Comparison of ENCODE assay signal across 13 cellular contexts in genomic region chr14:34766060-34766459, GRCh38. TPM values are rescaled to one million over a fixed set of nuclear protein-coding genes. Genes with fewer than 3 reads are reported as not detected.
A peak's percentile ranks its signal among the peaks of the same experiment; 100 is the strongest.
DNase-seq lines count a peak whose midpoint lies in the region; FAIRE-seq and TF ChIP-seq lines count a peak whose summit lies in the region.
"Had no signal": no experiment of that assay in that cellular context is flagged by ENCODE, and none has a peak within 500 bp of the region (broad histone marks: within the 10 kb centered on the region; RNA-seq: fewer than 3 reads in every experiment).

No MANE protein-coding gene starts in this region.

- FAIRE-seq in GM12892 (lab: Jason Lieb, UNC): peak; percentile 9

- TF ChIP-seq CTCF in 22Rv1 (IDR thresholded peaks at IDR 0.05) (peak; percentile 46), SK-N-SH (IDR thresholded peaks at IDR 0.05) (peak; percentile 43), hepatocyte (IDR thresholded peaks at IDR 0.05; ENCODE audit: poor library complexity) (peak; percentile 22), GM10266 (IDR thresholded peaks at IDR 0.05; ENCODE audit: control insufficient read depth, insufficient read depth, low read depth, missing control alignments) (no peak), dorsolateral prefrontal cortex (IDR thresholded peaks at IDR 0.05 in 54 of 56, conservative IDR thresholded peaks at IDR 0.05 in 2 of 56; ENCODE audit: low read depth in 1 of 56, partially characterized antibody in 56 of 56) (no peak)

- H3K9me3 ChIP-seq in SK-N-SH: no peaks in the 10 kb centered on the region
- H3K9me3 ChIP-seq in hepatocyte (ENCODE audit: low read depth): no peaks in the 10 kb centered on the region
- H3K9me3 ChIP-seq: upper lobe of right lung had no signal

- TF ChIP-seq RAD21 in SK-N-SH (IDR thresholded peaks at IDR 0.05; ENCODE audit: low read length): no peak

- no peak for TF ChIP-seq POLR2A in GM12892 (IDR thresholded peaks at IDR 0.05; ENCODE audit: low read depth, low read length)

- no peak for TF ChIP-seq EP300 in SK-N-SH (IDR thresholded peaks at IDR 0.05; ENCODE audit: borderline replicate concordance in 1 of 2, low read depth in 1 of 2, low read length in 1 of 2)

- no peak overlapping the region for H3K4me3 ChIP-seq in SK-N-SH (ENCODE audit: low read depth in 2 of 2, low read length in 1 of 2)
- H3K4me3 ChIP-seq in hepatocyte: no peak overlapping the region
- no peak overlapping the region for H3K4me3 ChIP-seq in dorsolateral prefrontal cortex
- H3K4me3 ChIP-seq: upper lobe of right lung had no signal

- H3K9ac ChIP-seq in SK-N-SH: no peak overlapping the region

- peaks cover 0 to 8% of the 10 kb centered on the region in 2 experiments; a peak in 2 of 4 replicates for H3K4me1 ChIP-seq in SK-N-SH (ENCODE audit: control insufficient read depth in 1 of 2, insufficient read depth in 2 of 2, low read depth in 1 of 2, low read length in 1 of 2)
- H3K4me1 ChIP-seq in hepatocyte (ENCODE audit: insufficient read depth): peaks cover 5% of the 10 kb centered on the region
- H3K4me1 ChIP-seq: upper lobe of right lung had no signal

- H3K79me2 ChIP-seq in SK-N-SH (ENCODE audit: insufficient read depth) (no peaks in the 10 kb centered on the region), hepatocyte (no peaks in the 10 kb centered on the region)

- H4K20me1 ChIP-seq in SK-N-SH (ENCODE audit: insufficient read depth): no peaks in the 10 kb centered on the region
- no peaks in the 10 kb centered on the region for H4K20me1 ChIP-seq in hepatocyte (ENCODE audit: insufficient read depth, poor library complexity, severe bottlenecking)

- H3K4me2 ChIP-seq in SK-N-SH (no peak overlapping the region; the same call in 1 of the 2 replicates), hepatocyte (no peak overlapping the region)

- CTCF ChIA-PET in SK-N-SH (lab: Yijun Ruan, JAX): interaction anchor here (1.1 kb wide), 2 partner anchors 50 to 54 kb away, joined by 3 read pairs; no protein-coding TSS in a partner anchor

- DNase-seq in GM12892 (ENCODE audit: insufficient read length): no peak
- no peak for DNase-seq in SK-N-SH
- DNase-seq in hepatocyte (ENCODE audit: low spot score): no peak
- no peak for DNase-seq in GM10266 (ENCODE audit: extremely low spot score)
- no peak for DNase-seq in caudate nucleus (lab: John Stamatoyannopoulos, UW)
- DNase-seq in dorsolateral prefrontal cortex: no peak
- DNase-seq in GDM1 (lab: John Stamatoyannopoulos, UW): no peak
- DNase-seq: activated CD4-positive, CD25-positive, alpha-beta regulatory T cell treated with anti-CD3 and anti-CD28 coated beads, Interleukin-2, amount 50 U/mL, for 72 hours; amygdala; midbrain; posterior cingulate gyrus; upper lobe of right lung had no signal

- H3K9me2 ChIP-seq in SK-N-SH (no peaks in the 10 kb centered on the region), hepatocyte (replicated peaks; ENCODE audit: insufficient read depth) (no peaks in the 10 kb centered on the region)

- H3K36me3 ChIP-seq in SK-N-SH (replicated peaks in 1 of 2; ENCODE audit: control insufficient read depth in 1 of 2, insufficient read depth in 2 of 2, low read length in 1 of 2) (peaks cover 50 to 71% of the 10 kb centered on the region in 2 experiments), hepatocyte (replicated peaks; ENCODE audit: insufficient read depth, low read depth) (no peaks in the 10 kb centered on the region)

- intact Hi-C loops in dorsolateral prefrontal cortex (cut with DNase I): no loop called here

- H2AFZ ChIP-seq in SK-N-SH (ENCODE audit: low read depth) (no peak overlapping the region), hepatocyte (no peak overlapping the region)

- peaks cover 14% of the 10 kb centered on the region for H3F3A ChIP-seq in SK-N-SH (replicated peaks; ENCODE audit: insufficient read depth)

- no peaks in the 10 kb centered on the region for H3K27me3 ChIP-seq in SK-N-SH (ENCODE audit: insufficient read depth)
- no peaks in the 10 kb centered on the region for H3K27me3 ChIP-seq in hepatocyte
- no peaks in the 10 kb centered on the region for H3K27me3 ChIP-seq in dorsolateral prefrontal cortex
- H3K27me3 ChIP-seq: upper lobe of right lung had no signal

- H3K27ac ChIP-seq in 22Rv1: no peak overlapping the region
- H3K27ac ChIP-seq in SK-N-SH (ENCODE audit: low read depth in 2 of 2, low read length in 1 of 2): peak overlapping the region; percentile 48 to 53; a peak in 3 of 4 replicates
- H3K27ac ChIP-seq in hepatocyte: no peak overlapping the region
- no peak overlapping the region for H3K27ac ChIP-seq in caudate nucleus (ENCODE audit: low read depth, low read length)
- no peak overlapping the region for H3K27ac ChIP-seq in dorsolateral prefrontal cortex
- H3K27ac ChIP-seq: upper lobe of right lung had no signal

- POLR2A ChIA-PET in SK-N-SH (lab: Yijun Ruan, JAX): no interaction called here

- WGBS in SK-N-SH (ENCODE audit: low lambda C conversion rate): 85% methylated on average over 3 of the region's 3 CpGs
- WGBS in hepatocyte (ENCODE audit: low lambda C conversion rate, missing lambda C conversion rate): 77% methylated on average over 3 of the region's 3 CpGs

TF ChIP-seq in SK-N-SH, 30 proteins besides CTCF, POLR2A, EP300 and RAD21:
- TF ChIP-seq NRF1 (IDR thresholded peaks at IDR 0.05; ENCODE audit: low read depth, low read length) (no peak), MXI1 (IDR thresholded peaks at IDR 0.05; ENCODE audit: low read depth, low read length) (no peak), RFX5 (IDR thresholded peaks at IDR 0.05; ENCODE audit: low read length) (no peak)

RNA-seq across cellular contexts. Expression of gene CFL2, which starts 51.7 kb away (rescaled TPM):
- polyA plus RNA-seq in GM12892 (2012; ENCODE audit: missing spikeins): 12.0 TPM
- 48.1 and 60.9 TPM in 2 replicates for polyA plus RNA-seq in SK-N-SH (2012; rRNA removed)
- polyA plus RNA-seq in SK-N-SH (2012; cell fraction: cytosol; rRNA removed): 79.2 and 118 TPM in 2 replicates
- polyA plus RNA-seq in SK-N-SH (2012; cell fraction: nucleus; rRNA removed): 11.8 and 30.0 TPM in 2 replicates
- total RNA-seq in hepatocyte: 39.5 and 43.0 TPM in 2 replicates
- 46.6 and 49.5 TPM in 2 replicates for polyA plus RNA-seq in hepatocyte
- total RNA-seq in dorsolateral prefrontal cortex: 100 to 1,000 TPM in 73 of 120 experiments, 10 to 100 TPM in 47; 50.4 to 286 (median 109) TPM

Comparison
In these comparisons a context has a peak if more than half of its experiments do, and no peak if none do; other contexts are left out.
1. H3K27ac ChIP-seq: peak in SK-N-SH (2 of 2); none in 22Rv1 (single experiment), hepatocyte (single experiment), caudate nucleus (single experiment) and dorsolateral prefrontal cortex (0 of 59).
2. CTCF ChIP-seq: peak in 22Rv1 (single experiment), SK-N-SH (single experiment) and hepatocyte (single experiment); none in GM10266 (single experiment) and dorsolateral prefrontal cortex (0 of 56).